1 cellular context compared by ENCODE assay signal in the genomic region with DNA sequence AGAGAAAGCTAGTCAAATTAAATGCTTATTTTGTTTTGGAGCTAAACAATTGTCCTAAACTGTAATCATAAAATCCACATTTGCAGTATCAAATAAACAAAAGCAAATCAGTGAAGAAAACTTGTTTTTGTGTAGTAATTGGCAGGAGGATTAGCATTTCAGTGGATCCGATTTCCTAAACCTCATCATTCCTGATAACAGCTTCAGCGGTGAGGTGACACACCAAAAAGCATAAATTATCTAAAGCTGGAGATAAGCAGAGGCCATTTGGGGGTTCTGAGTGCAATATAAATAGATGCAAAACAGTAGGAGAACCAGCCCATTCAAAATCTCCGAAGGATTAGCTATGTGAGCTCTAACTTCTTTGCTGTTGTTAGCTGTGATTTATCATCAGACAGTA.
TF ChIP-seq lines count a peak whose summit lies in the region.

No MANE protein-coding gene starts in this region.

TF ChIP-seq in GM23338, 12 proteins besides CTCF, POLR2A, EP300 and RAD21 (continued from another document):
- TF ChIP-seq, protein P1, sequence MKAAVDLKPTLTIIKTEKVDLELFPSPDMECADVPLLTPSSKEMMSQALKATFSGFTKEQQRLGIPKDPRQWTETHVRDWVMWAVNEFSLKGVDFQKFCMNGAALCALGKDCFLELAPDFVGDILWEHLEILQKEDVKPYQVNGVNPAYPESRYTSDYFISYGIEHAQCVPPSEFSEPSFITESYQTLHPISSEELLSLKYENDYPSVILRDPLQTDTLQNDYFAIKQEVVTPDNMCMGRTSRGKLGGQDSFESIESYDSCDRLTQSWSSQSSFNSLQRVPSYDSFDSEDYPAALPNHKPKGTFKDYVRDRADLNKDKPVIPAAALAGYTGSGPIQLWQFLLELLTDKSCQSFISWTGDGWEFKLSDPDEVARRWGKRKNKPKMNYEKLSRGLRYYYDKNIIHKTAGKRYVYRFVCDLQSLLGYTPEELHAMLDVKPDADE (IDR thresholded peaks at IDR 0.05), result no peak
TF ChIP-seq in GM23338: peak in this region for 0.
